Comparison of ENCODE assay signal across 8 cellular contexts in the genomic region with DNA sequence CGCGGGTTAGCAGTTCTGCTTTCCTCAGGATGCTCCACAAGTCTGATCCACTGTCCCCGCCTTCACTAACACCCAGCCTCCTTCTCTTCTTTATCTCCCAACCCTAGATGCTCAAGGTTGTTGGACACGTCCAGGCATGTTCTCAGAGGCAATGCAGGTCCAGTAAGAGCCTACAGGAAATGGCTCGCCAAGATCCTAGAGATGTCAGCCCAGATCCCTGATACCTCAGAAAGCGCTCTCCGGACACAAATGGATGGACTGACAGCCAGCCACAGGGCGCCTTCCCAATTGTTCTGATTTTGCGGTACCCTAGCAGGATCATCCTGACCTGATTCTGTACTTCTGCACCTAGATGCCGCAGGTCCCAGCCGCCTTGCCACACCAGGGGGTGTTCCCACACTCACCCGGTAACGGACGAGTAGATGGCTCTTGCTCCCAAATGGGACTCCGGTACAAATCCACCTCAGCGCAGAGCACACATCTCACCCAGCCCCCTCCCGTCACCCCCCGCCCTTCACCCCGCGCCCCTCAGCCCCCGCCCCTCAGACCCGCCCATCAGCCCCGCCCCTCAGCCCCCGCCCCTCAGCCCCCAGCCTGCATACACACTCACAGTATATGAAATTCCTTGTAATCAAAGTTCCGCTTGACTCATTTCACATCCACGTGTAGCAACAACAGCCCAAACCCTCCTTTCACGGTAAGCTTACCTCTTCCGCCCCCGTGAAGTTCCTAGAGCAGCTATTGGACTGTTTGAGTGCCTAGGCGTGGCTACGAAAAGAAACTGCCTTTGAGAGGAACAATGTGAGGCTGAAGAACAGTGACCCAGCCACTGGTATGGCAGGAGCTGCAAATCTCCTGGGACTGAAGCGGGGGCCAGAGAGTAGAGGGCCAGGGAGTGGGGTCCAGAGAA. TPM values are rescaled to one million over a fixed set of nuclear protein-coding genes. Genes with fewer than 3 reads are reported as not detected.
A peak's percentile ranks its signal among the peaks of the same experiment; 100 is the strongest.
DNase-seq lines count a peak whose midpoint lies in the region; ATAC-seq and TF ChIP-seq lines count a peak whose summit lies in the region.

A gene with protein sequence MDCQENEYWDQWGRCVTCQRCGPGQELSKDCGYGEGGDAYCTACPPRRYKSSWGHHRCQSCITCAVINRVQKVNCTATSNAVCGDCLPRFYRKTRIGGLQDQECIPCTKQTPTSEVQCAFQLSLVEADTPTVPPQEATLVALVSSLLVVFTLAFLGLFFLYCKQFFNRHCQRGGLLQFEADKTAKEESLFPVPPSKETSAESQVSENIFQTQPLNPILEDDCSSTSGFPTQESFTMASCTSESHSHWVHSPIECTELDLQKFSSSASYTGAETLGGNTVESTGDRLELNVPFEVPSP (minus strand): TSS at position 488 of the 910 bp plus-strand sequence. CDS start 23,058 bp downstream, outside the sequence.

- ATAC-seq in HG02759 (IDR thresholded peaks at IDR 0.05; ENCODE audit: unreplicated experiment): peak; percentile 93

- TF ChIP-seq CTCF in cardiac fibroblast (IDR thresholded peaks at IDR 0.05; ENCODE audit: low read depth, low read length): no peak
- no peak for TF ChIP-seq CTCF in kidney epithelial cell (IDR thresholded peaks at IDR 0.05; ENCODE audit: insufficient read depth, low read length, poor library complexity, severe bottlenecking)

- no peaks in the 10 kb centered on the region for H3K27me3 ChIP-seq in kidney epithelial cell (ENCODE audit: control insufficient read depth, insufficient read depth, low read length)

- H3K4me3 ChIP-seq in cardiac fibroblast (replicated peaks in 1 of 2; ENCODE audit: low read depth in 2 of 2, low read length in 2 of 2): peak within 1 kb of the TSS; percentile 49 to 69
- H3K4me3 ChIP-seq in kidney epithelial cell (ENCODE audit: low read depth, low read length): peak within 1 kb of the TSS; percentile 50

- no peaks in the 10 kb centered on the region for H3K36me3 ChIP-seq in kidney epithelial cell (ENCODE audit: control insufficient read depth, insufficient read depth, low read length)

- peak; percentile 1 for DNase-seq in activated CD8-positive, alpha-beta memory T cell treated with anti-CD3 and anti-CD28 coated beads, Interleukin-2, amount 50 U/mL, for 24 hours (ENCODE audit: extremely low read depth)
- DNase-seq in activated CD8-positive, alpha-beta memory T cell treated with anti-CD3 and anti-CD28 coated beads for 24 hours: no peak
- peak; percentile 65 for DNase-seq in SHP77 treated with DMSO at 0.1 percent for 48 hours (lab: John Stamatoyannopoulos, UW)
- DNase-seq in cardiac fibroblast (ENCODE audit: low read depth in 2 of 2): peak; percentile 70 to 90
- DNase-seq in kidney epithelial cell (ENCODE audit: low read depth): peak; percentile 32
- peak; percentile 2 to 39 for DNase-seq in stimulated activated CD4-positive, alpha-beta T cell treated with anti-CD3 and anti-CD28 coated beads, Interleukin-4, amount 100 ng/mL, for 4 hours
- DNase-seq in effector CD4-positive, alpha-beta T cell: no peak

RNA-seq across cellular contexts. Expression of the gene that starts here (rescaled TPM):
- total RNA-seq in kidney epithelial cell: 12.6 and 14.2 TPM in 2 replicates

Comparison
In these comparisons a context has a peak if more than half of its experiments do, and no peak if none do; other contexts are left out.
1. DNase-seq: peak in activated CD8-positive, alpha-beta memory T cell treated with anti-CD3 and anti-CD28 coated beads, Interleukin-2, amount 50 U/mL, for 24 hours (single experiment), SHP77 treated with DMSO at 0.1 percent for 48 hours (single experiment), cardiac fibroblast (2 of 2), kidney epithelial cell (single experiment) and stimulated activated CD4-positive, alpha-beta T cell treated with anti-CD3 and anti-CD28 coated beads, Interleukin-4, amount 100 ng/mL, for 4 hours (2 of 2); none in activated CD8-positive, alpha-beta memory T cell treated with anti-CD3 and anti-CD28 coated beads for 24 hours (single experiment) and effector CD4-positive, alpha-beta T cell (single experiment).